Comparison of ENCODE assay signal across 21 cellular contexts in the genomic region with DNA sequence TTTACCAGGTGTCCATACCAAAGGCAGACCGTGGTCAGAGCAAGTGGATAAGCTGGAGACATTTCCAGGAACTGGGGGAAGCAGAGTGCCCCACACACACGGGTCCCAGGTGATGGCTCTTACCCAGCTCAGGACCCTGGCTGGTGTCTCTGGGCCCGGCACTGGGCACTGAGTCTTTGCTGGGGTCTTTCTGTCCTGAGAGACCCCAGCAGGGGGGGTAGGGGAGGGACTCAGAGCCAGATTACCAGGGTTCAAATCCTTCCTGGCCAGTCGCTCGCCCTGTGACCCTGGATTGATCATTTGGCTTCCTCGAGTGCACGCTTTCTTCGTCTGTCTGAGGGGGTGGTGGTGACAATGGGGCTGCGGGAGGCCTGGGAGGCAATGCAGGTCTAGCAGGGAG.
DNase-seq lines count a peak whose midpoint lies in the region; ATAC-seq and TF ChIP-seq lines count a peak whose summit lies in the region.
"Had no signal": no experiment of that assay in that cellular context is flagged by ENCODE, and none has a peak within 500 bp of the region (broad histone marks: within the 10 kb centered on the region; RNA-seq: fewer than 3 reads in every experiment).

No MANE protein-coding gene starts in this region.

- no peaks in the 10 kb centered on the region for H3K36me3 Mint-ChIP-seq in CD14-positive monocyte
- no peaks in the 10 kb centered on the region for H3K36me3 Mint-ChIP-seq in glutamatergic neuron (ENCODE audit: unreplicated experiment)
- H3K36me3 Mint-ChIP-seq: CD4-positive, CD25-positive, alpha-beta regulatory T cell had no signal

- intact Hi-C loops in CD14-positive monocyte (cut with micrococcal nuclease) = no loop called here
- intact Hi-C loops in sciatic nerve (cut with DNase I) = no loop called here

- H3K4me1 Mint-ChIP-seq in CD14-positive monocyte = no peaks in the 10 kb centered on the region
- no peaks in the 10 kb centered on the region for H3K4me1 Mint-ChIP-seq in glutamatergic neuron (ENCODE audit: low read depth, unreplicated experiment)
- H3K4me1 Mint-ChIP-seq: CD4-positive, CD25-positive, alpha-beta regulatory T cell had no signal

- H3K4me2 ChIP-seq in BLaER1 = peak overlapping the region; percentile 63

- 0 out of 2 replicates have a peak, but pooled peaks cover 4% of the 10 kb centered on the region for H3K9me3 ChIP-seq in BLaER1
- H3K9me3 ChIP-seq: HAP-1 had no signal

- H3K27ac Mint-ChIP-seq in CD14-positive monocyte (no peak overlapping the region), glutamatergic neuron (ENCODE audit: unreplicated experiment) (no peak overlapping the region)
- H3K27ac Mint-ChIP-seq: CD4-positive, CD25-positive, alpha-beta regulatory T cell; HFFc6 had no signal

- peaks cover 30% of the 10 kb centered on the region for H3K4me1 ChIP-seq in BLaER1
- H3K4me1 ChIP-seq: HAP-1 had no signal

- no peak overlapping the region for H3K9ac ChIP-seq in BLaER1

- TF ChIP-seq CTCF in CD14-positive monocyte (IDR thresholded peaks at IDR 0.05) = no peak
- no peak for TF ChIP-seq CTCF in glutamatergic neuron (IDR thresholded peaks at IDR 0.05; ENCODE audit: partially characterized antibody, unreplicated experiment)

- no peak overlapping the region for H3K4me3 ChIP-seq in BLaER1
- H3K4me3 ChIP-seq: HAP-1 had no signal

- peaks cover 0 to 6% (median 2%) of the 10 kb centered on the region in 7 donors for H3K9me3 Mint-ChIP-seq in CD14-positive monocyte
- peaks cover 2% of the 10 kb centered on the region for H3K9me3 Mint-ChIP-seq in glutamatergic neuron (ENCODE audit: unreplicated experiment)
- H3K9me3 Mint-ChIP-seq: CD4-positive, CD25-positive, alpha-beta regulatory T cell had no signal

- peaks cover 95% of the 10 kb centered on the region for H4K20me1 ChIP-seq in BLaER1

- DNase-seq in CD14-positive monocyte (ENCODE audit: low spot score) (peak; percentile 25), glutamatergic neuron (peak; percentile 5), sciatic nerve (ENCODE audit: low spot score) (peak; percentile 25), NCI-H1930 (lab: John Stamatoyannopoulos, UW) (no peak), COR-L47 (lab: John Stamatoyannopoulos, UW) (no peak), DMS153 (lab: John Stamatoyannopoulos, UW) (no peak)
- DNase-seq: CD4-positive, CD25-positive, alpha-beta regulatory T cell; DMS53; GOT3; HFFc6; IMR-90; KG1; MM.1S; NCI-H2029 treated with DMSO at 0.1 percent for 48 hours; NCI-H2227 treated with DMSO at 0.1 percent for 48 hours; NCI-H526 treated with DMSO at 0.1 percent for 48 hours; SHP77 treated with DMSO at 0.1 percent for 48 hours had no signal

- H3K27me3 Mint-ChIP-seq in CD14-positive monocyte (ENCODE audit: low read depth in 3 of 3) = peaks cover 6 to 7% (median 6%) of the 10 kb centered on the region in 3 donors
- peaks cover 7% of the 10 kb centered on the region for H3K27me3 Mint-ChIP-seq in glutamatergic neuron (ENCODE audit: unreplicated experiment)
- H3K27me3 Mint-ChIP-seq: CD4-positive, CD25-positive, alpha-beta regulatory T cell had no signal

- ATAC-seq in sciatic nerve = no peak
- ATAC-seq: Panc1 had no signal

- no peak overlapping the region for H3K27ac ChIP-seq in BLaER1
- H3K27ac ChIP-seq: RWPE1 had no signal

- peaks cover 91% of the 10 kb centered on the region for H3K27me3 ChIP-seq in BLaER1

- no peaks in the 10 kb centered on the region for H3K36me3 ChIP-seq in BLaER1
- H3K36me3 ChIP-seq: HAP-1 had no signal

- H3K4me3 Mint-ChIP-seq in CD14-positive monocyte (no peak overlapping the region), glutamatergic neuron (ENCODE audit: unreplicated experiment) (no peak overlapping the region)
- H3K4me3 Mint-ChIP-seq: CD4-positive, CD25-positive, alpha-beta regulatory T cell; HFFc6 had no signal

Comparison
In these comparisons a context has a peak if more than half of its experiments do, and no peak if none do; other contexts are left out.
1. DNase-seq: peak in CD14-positive monocyte (single experiment), glutamatergic neuron (single experiment) and sciatic nerve (single experiment); none in NCI-H1930 (0 of 2), COR-L47 (single experiment) and DMS153 (single experiment).